Comparison of ENCODE assay signal across 1 cellular context in genomic region chr7:10998984-10999757, GRCh38.
TF ChIP-seq lines count a peak whose summit lies in the region.

No MANE protein-coding gene starts in this region.

TF ChIP-seq in K562, 482 proteins besides CTCF, POLR2A, EP300 and RAD21 (continued from another document):
- TF ChIP-seq TCF15 (CRISPR knock-in tag; IDR thresholded peaks at IDR 0.05) (no peak), KAT2B (IDR thresholded peaks at IDR 0.05; ENCODE audit: low read depth, low read length) (no peak), PTRF (tag; IDR thresholded peaks at IDR 0.05) (no peak), MBD1 (CRISPR knock-in tag; IDR thresholded peaks at IDR 0.05) (no peak), MCM5 (IDR thresholded peaks at IDR 0.05; ENCODE audit: low read depth) (no peak)
